In genomic region chr3:61541694-61542093, GRCh38 we compare ENCODE assay signal across 17 cellular contexts.
"Had no signal": no experiment of that assay in that cellular context is flagged by ENCODE, and none has a peak within 500 bp of the region (broad histone marks: within the 10 kb centered on the region; RNA-seq: fewer than 3 reads in every experiment).

No MANE protein-coding gene starts in this region.

- H3K27ac Mint-ChIP-seq: endodermal cell; immature natural killer cell; naive thymus-derived CD4-positive, alpha-beta T cell; neural progenitor cell had no signal

- H3K4me3 Mint-ChIP-seq: endodermal cell; immature natural killer cell; naive thymus-derived CD4-positive, alpha-beta T cell; neural progenitor cell had no signal

- ATAC-seq: foreskin keratinocyte; left cardiac atrium; naive thymus-derived CD4-positive, alpha-beta T cell; right cardiac atrium had no signal

- H3K9me3 Mint-ChIP-seq: endodermal cell, neural progenitor cell had no signal

- DNase-seq: effector CD4-positive, alpha-beta T cell; endodermal cell; erythroblast; foreskin keratinocyte; immature natural killer cell; left cardiac atrium; naive thymus-derived CD4-positive, alpha-beta T cell; nucleus accumbens; ovary; right cardiac atrium; small intestine; stimulated activated CD4-positive, alpha-beta T cell treated with anti-CD3 and anti-CD28 coated beads, Interleukin-12 subunit alpha, Interleukin-12 subunit beta, amount 100 ng/mL, for 4 hours; stimulated activated naive CD4-positive, alpha-beta T cell; stomach; substantia nigra; transverse colon had no signal

- H3K4me1 Mint-ChIP-seq: immature natural killer cell; naive thymus-derived CD4-positive, alpha-beta T cell had no signal

- H3K36me3 Mint-ChIP-seq: immature natural killer cell; naive thymus-derived CD4-positive, alpha-beta T cell; neural progenitor cell had no signal
